Comparison of ENCODE assay signal across 8 cellular contexts in the genomic region with DNA sequence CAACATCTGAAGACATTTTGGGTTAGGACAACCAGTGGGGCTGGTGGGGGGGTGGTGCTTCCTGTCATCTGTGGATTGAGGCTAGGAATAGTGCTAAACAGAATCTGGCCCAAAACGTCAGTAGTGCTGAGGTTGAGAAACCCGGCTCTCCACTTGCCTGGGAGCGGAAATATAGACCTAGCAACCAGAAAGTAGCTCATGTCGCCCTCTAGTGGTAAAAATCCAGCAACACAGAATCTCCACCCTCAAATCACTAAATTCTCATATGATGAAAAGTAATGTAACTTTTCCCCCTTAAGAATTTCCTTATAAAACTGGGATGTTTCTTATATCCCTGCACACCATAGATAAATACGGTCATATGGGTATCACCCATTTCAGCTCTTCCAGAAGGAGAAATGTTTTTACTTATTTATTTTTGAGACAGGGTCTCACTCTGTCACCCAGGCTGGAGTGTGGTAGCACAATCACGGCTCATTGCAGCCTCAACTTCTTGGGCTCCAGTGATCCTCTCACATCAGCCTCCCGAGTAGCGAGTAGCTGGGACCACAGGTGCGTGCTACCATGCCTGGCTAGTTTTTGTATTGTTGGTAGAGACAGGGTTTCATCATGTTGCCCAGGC. TPM values are rescaled to one million over a fixed set of nuclear protein-coding genes. Genes with fewer than 3 reads are reported as not detected.
DNase-seq lines count a peak whose midpoint lies in the region; ATAC-seq and TF ChIP-seq lines count a peak whose summit lies in the region.

No MANE protein-coding gene starts in this region.

- H3K56ac ChIP-seq in mesendoderm (ENCODE audit: low read length), result peak overlapping the region; percentile 44

- H3K79me1 ChIP-seq in mesendoderm (ENCODE audit: low read length), result no peaks in the 10 kb centered on the region

- POLR2A ChIA-PET in CD8-positive, alpha-beta T cell (lab: Charles Lee), result interaction anchor here (0.6 to 6.4 kb wide), 16 partner anchors 9 to 326 kb away, joined by 3 to 37 read pairs (median 4); no protein-coding TSS in a partner anchor

- H4K5ac ChIP-seq in mesendoderm (ENCODE audit: low read length), result no peak overlapping the region

- no peak overlapping the region for H2BK15ac ChIP-seq in mesendoderm (replicated peaks; ENCODE audit: low read depth)

- H3K27ac Mint-ChIP-seq in CD8-positive, alpha-beta T cell, result peak overlapping the region; percentile 86
- peak overlapping the region; percentile 82 to 84 for H3K27ac Mint-ChIP-seq in effector memory CD8-positive, alpha-beta T cell

- H2BK5ac ChIP-seq in mesendoderm (ENCODE audit: low read length), result no peak overlapping the region

- H3K9me3 ChIP-seq in CD8-positive, alpha-beta T cell (ENCODE audit: low read length), result no peaks in the 10 kb centered on the region

- H3K18ac ChIP-seq in mesendoderm (ENCODE audit: low read length), result no peak overlapping the region

- no peak overlapping the region for H3K4me2 ChIP-seq in mesendoderm (ENCODE audit: low read length)

- peak overlapping the region; percentile 60 for H3K4me3 Mint-ChIP-seq in CD8-positive, alpha-beta T cell
- H3K4me3 Mint-ChIP-seq in effector memory CD8-positive, alpha-beta T cell, result peak overlapping the region in 1 of 2 donors; percentile 44

- H3K27me3 Mint-ChIP-seq in CD8-positive, alpha-beta T cell (ENCODE audit: low read depth), result no peaks in the 10 kb centered on the region
- H3K27me3 Mint-ChIP-seq in effector memory CD8-positive, alpha-beta T cell, result no peaks in the 10 kb centered on the region

- peak overlapping the region; percentile 43 for H3K9ac ChIP-seq in mesendoderm (ENCODE audit: low read length)

- intact Hi-C loops in CD8-positive, alpha-beta T cell (cut with DNase I, micrococcal nuclease), result loop anchor here (1.0 to 2.0 kb wide), 6 partner anchors 19 to 189 kb away; a partner anchor contains a TSS

- H3K79me2 ChIP-seq in mesendoderm (ENCODE audit: control insufficient read depth, insufficient read depth, low read length), result no peaks in the 10 kb centered on the region

- peak; percentile 77 for ATAC-seq in CD8-positive, alpha-beta T cell
- peak; percentile 90 for ATAC-seq in GM19395 (IDR thresholded peaks at IDR 0.05; ENCODE audit: unreplicated experiment)
- peak; percentile 73 for ATAC-seq in HG03520 (IDR thresholded peaks at IDR 0.05; ENCODE audit: unreplicated experiment)
- ATAC-seq in effector memory CD8-positive, alpha-beta T cell (replicated peaks), result peak; percentile 83

- peaks cover 66% of the 10 kb centered on the region for H3K4me1 Mint-ChIP-seq in CD8-positive, alpha-beta T cell (ENCODE audit: low read depth)
- H3K4me1 Mint-ChIP-seq in effector memory CD8-positive, alpha-beta T cell (ENCODE audit: low read depth in 2 of 2), result peaks cover 33 to 49% of the 10 kb centered on the region in 2 donors

- no peak overlapping the region for H3K4ac ChIP-seq in mesendoderm (ENCODE audit: low read depth, low read length)

- H3K23ac ChIP-seq in mesendoderm (ENCODE audit: low read length), result no peak overlapping the region

- WGBS in mesendoderm (ENCODE audit: extremely low coverage, insufficient coverage, low lambda C conversion rate), result no CpG with 5 or more reads among the region's 9 CpGs

- H3K27me3 ChIP-seq in CD8-positive, alpha-beta T cell (ENCODE audit: insufficient read depth, low read length), result no peaks in the 10 kb centered on the region
- H3K27me3 ChIP-seq in mesendoderm (ENCODE audit: insufficient read depth, low read length, poor library complexity), result no peaks in the 10 kb centered on the region

- H3K36me3 ChIP-seq in CD8-positive, alpha-beta T cell (ENCODE audit: insufficient read depth, low read length), result peaks cover 74% of the 10 kb centered on the region
- H3K36me3 ChIP-seq in mesendoderm (ENCODE audit: control insufficient read depth, insufficient read depth, low read length), result peaks cover 9% of the 10 kb centered on the region

- no peak overlapping the region for H4K8ac ChIP-seq in mesendoderm (ENCODE audit: low read depth, low read length)

- H3K27ac ChIP-seq in CD8-positive, alpha-beta T cell (ENCODE audit: low read depth, low read length), result no peak overlapping the region
- no peak overlapping the region for H3K27ac ChIP-seq in mesendoderm (ENCODE audit: low read depth, low read length)

- H3K4me3 ChIP-seq in CD8-positive, alpha-beta T cell (ENCODE audit: low read depth, low read length), result no peak overlapping the region
- H3K4me3 ChIP-seq in mesendoderm (ENCODE audit: low read length), result no peak overlapping the region

- H3K4me1 ChIP-seq in CD8-positive, alpha-beta T cell (ENCODE audit: insufficient read depth, low read length), result peaks cover 73% of the 10 kb centered on the region
- no peaks in the 10 kb centered on the region for H3K4me1 ChIP-seq in mesendoderm (ENCODE audit: control insufficient read depth, low read depth, low read length)

- no peaks in the 10 kb centered on the region for H3K9me3 Mint-ChIP-seq in CD8-positive, alpha-beta T cell
- H3K9me3 Mint-ChIP-seq in effector memory CD8-positive, alpha-beta T cell, result no peaks in the 10 kb centered on the region

- no peak overlapping the region for H2BK120ac ChIP-seq in mesendoderm (ENCODE audit: low read depth, low read length)

- DNase-seq in CD8-positive, alpha-beta T cell, result peak; percentile 28 to 77 (median 71)
- peak; percentile 76 for DNase-seq in NCI-H748 (lab: John Stamatoyannopoulos, UW; ENCODE audit: unreplicated experiment)
- DNase-seq in activated CD4-positive, alpha-beta T cell treated with anti-CD3 and anti-CD28 coated beads, Interleukin-2, amount 50 U/mL, for 48 hours, result peak; percentile 53 to 65
- peak; percentile 69 to 72 (median 71) for DNase-seq in effector memory CD8-positive, alpha-beta T cell
- peak; percentile 85 for DNase-seq in mesendoderm
- DNase-seq in stimulated activated CD8-positive, alpha-beta memory T cell treated with anti-CD3 and anti-CD28 coated beads, Interleukin-7, amount 100 ng/mL, for 1 hour (ENCODE audit: low read depth in 2 of 2), result peak; percentile 33 to 40

- no peak overlapping the region for H2AK5ac ChIP-seq in mesendoderm (ENCODE audit: low read length)

- TF ChIP-seq CTCF in CD8-positive, alpha-beta T cell (IDR thresholded peaks at IDR 0.05), result peak; percentile 70

- CTCF ChIA-PET in CD8-positive, alpha-beta T cell (lab: Charles Lee), result interaction anchor here (0.7 to 6.3 kb wide), 32 partner anchors 9 to 189 kb away, joined by 3 to 72 read pairs (median 6); a partner anchor contains a TSS

- H3K36me3 Mint-ChIP-seq in CD8-positive, alpha-beta T cell, result peaks cover 84% of the 10 kb centered on the region
- H3K36me3 Mint-ChIP-seq in effector memory CD8-positive, alpha-beta T cell (ENCODE audit: insufficient read depth), result peaks cover 97% of the 10 kb centered on the region

RNA-seq across cellular contexts. Expression of a gene that starts 34.4 kb away (rescaled TPM):
- 100 to 1,000 TPM; 194 to 198 TPM for total RNA-seq in CD8-positive, alpha-beta T cell
- 46.4 TPM for polyA plus RNA-seq in mesendoderm (2013, experiment 1 of 2)
- polyA plus RNA-seq in mesendoderm (2013, experiment 2 of 2), result 44.8 TPM

RNA-seq across cellular contexts. Expression of a gene that starts 39.3 kb away (rescaled TPM):
- under 1 TPM; 0.16 to 0.44 TPM for total RNA-seq in CD8-positive, alpha-beta T cell
- polyA plus RNA-seq in mesendoderm (2013, experiment 1 of 2), result 3.8 TPM
- polyA plus RNA-seq in mesendoderm (2013, experiment 2 of 2), result 3.6 TPM
